Comparison of ENCODE assay signal across 13 cellular contexts in genomic region chr7:5824297-5824610, GRCh38. TPM values are rescaled to one million over a fixed set of nuclear protein-coding genes. Genes with fewer than 3 reads are reported as not detected.
DNase-seq lines count a peak whose midpoint lies in the region; ATAC-seq and TF ChIP-seq lines count a peak whose summit lies in the region.
"Had no signal": no experiment of that assay in that cellular context is flagged by ENCODE, and none has a peak within 500 bp of the region (broad histone marks: within the 10 kb centered on the region; RNA-seq: fewer than 3 reads in every experiment).

No MANE protein-coding gene starts in this region.

- no peak overlapping the region for H3K27ac ChIP-seq in MM.1S (ENCODE audit: low read length)
- H3K27ac ChIP-seq: parathyroid adenoma, testis had no signal

- H3K27me3 Mint-ChIP-seq in T-helper 17 cell (no peaks in the 10 kb centered on the region), mesothelial cell of epicardium (ENCODE audit: low read depth) (no peaks in the 10 kb centered on the region)
- H3K27me3 Mint-ChIP-seq in activated T-cell treated with anti-CD3 and anti-CD28 coated beads, Interleukin-2, amount 50 U/mL, for 4 hours (ENCODE audit: low read depth), result no peaks in the 10 kb centered on the region

- no peaks in the 10 kb centered on the region for H3K9me3 Mint-ChIP-seq in activated T-cell treated with anti-CD3 and anti-CD28 coated beads, Interleukin-2, amount 50 U/mL, for 4 hours
- H3K9me3 Mint-ChIP-seq in mesothelial cell of epicardium, result no peaks in the 10 kb centered on the region

- H3K4me3 Mint-ChIP-seq in T-helper 17 cell (peak overlapping the region; percentile 94), mesothelial cell of epicardium (peak overlapping the region; percentile 85)
- H3K4me3 Mint-ChIP-seq in activated T-cell treated with anti-CD3 and anti-CD28 coated beads, Interleukin-2, amount 50 U/mL, for 4 hours, result peak overlapping the region; percentile 85

- H4K20me1 ChIP-seq in MM.1S (ENCODE audit: insufficient read depth, low read length), result no peaks in the 10 kb centered on the region

- no peaks in the 10 kb centered on the region for H3K27me3 ChIP-seq in MM.1S (replicated peaks; ENCODE audit: insufficient read depth, low read length)
- H3K27me3 ChIP-seq: testis had no signal

- H3K4me1 ChIP-seq in MM.1S (ENCODE audit: low read length), result no peaks in the 10 kb centered on the region

- H3K79me2 ChIP-seq in MM.1S (ENCODE audit: low read length), result no peaks in the 10 kb centered on the region
- H3K79me2 ChIP-seq: parathyroid adenoma had no signal

- H3K9me3 ChIP-seq in T-helper 17 cell (ENCODE audit: control insufficient read depth, low read length, poor library complexity, severe bottlenecking), result no peaks in the 10 kb centered on the region
- H3K9me3 ChIP-seq in MM.1S (replicated peaks; ENCODE audit: insufficient read depth, low read length), result no peaks in the 10 kb centered on the region
- H3K9me3 ChIP-seq: testis had no signal

- no peak overlapping the region for H3K4me2 ChIP-seq in MM.1S (ENCODE audit: low read depth, low read length)

- peaks cover 22% of the 10 kb centered on the region for H3K4me1 Mint-ChIP-seq in T-helper 17 cell
- H3K4me1 Mint-ChIP-seq in activated T-cell treated with anti-CD3 and anti-CD28 coated beads, Interleukin-2, amount 50 U/mL, for 4 hours (ENCODE audit: low read depth), result peaks cover 39% of the 10 kb centered on the region
- peaks cover 9% of the 10 kb centered on the region for H3K4me1 Mint-ChIP-seq in mesothelial cell of epicardium

- no peak overlapping the region for H3K9ac ChIP-seq in MM.1S (ENCODE audit: low read length)
- H3K9ac ChIP-seq: parathyroid adenoma had no signal

- H3K9me2 ChIP-seq in MM.1S (replicated peaks; ENCODE audit: insufficient read depth, low read length), result no peaks in the 10 kb centered on the region

- H3K36me3 Mint-ChIP-seq in T-helper 17 cell (ENCODE audit: low read depth), result no peaks in the 10 kb centered on the region
- no peaks in the 10 kb centered on the region for H3K36me3 Mint-ChIP-seq in activated T-cell treated with anti-CD3 and anti-CD28 coated beads, Interleukin-2, amount 50 U/mL, for 4 hours (ENCODE audit: insufficient read depth)
- no peaks in the 10 kb centered on the region for H3K36me3 Mint-ChIP-seq in mesothelial cell of epicardium

- peak; percentile 43 for ATAC-seq in T-helper 17 cell
- ATAC-seq in activated T-cell treated with anti-CD3 and anti-CD28 coated beads, Interleukin-2, amount 50 U/mL, for 4 hours, result peak; percentile 65
- no peak for ATAC-seq in GM21515 (IDR thresholded peaks at IDR 0.05; ENCODE audit: unreplicated experiment)

- no peak overlapping the region for H2AFZ ChIP-seq in MM.1S (ENCODE audit: low read length)

- no peaks in the 10 kb centered on the region for H3K36me3 ChIP-seq in MM.1S (replicated peaks; ENCODE audit: insufficient read depth, low read length)

- peak overlapping the region; percentile 95 for H3K27ac Mint-ChIP-seq in T-helper 17 cell
- H3K27ac Mint-ChIP-seq in mesothelial cell of epicardium, result no peak overlapping the region

- peaks cover 9% of the 10 kb centered on the region for H3F3A ChIP-seq in MM.1S (ENCODE audit: insufficient read depth, low read length)

- peak in 2 of 3 donors; percentile 30 to 39 for DNase-seq in T-helper 17 cell
- DNase-seq in activated T-cell treated with anti-CD3 and anti-CD28 coated beads, Interleukin-2, amount 50 U/mL, for 4 hours, result peak; percentile 66
- no peak for DNase-seq in mesothelial cell of epicardium (ENCODE audit: low spot score in 2 of 2, unreplicated experiment in 2 of 2)
- peak; percentile 57 for DNase-seq in stimulated activated CD8-positive, alpha-beta memory T cell treated with anti-CD3 and anti-CD28 coated beads, Interleukin-4, amount 100 ng/mL, for 48 hours
- DNase-seq in MM.1S, result no peak
- no peak for DNase-seq in cortex of kidney (lab: John Stamatoyannopoulos, UW)
- DNase-seq in epidermal melanocyte (ENCODE audit: insufficient read length, low spot score), result no peak
- DNase-seq: IMR-90, testis had no signal

- no peak overlapping the region for H3K4me3 ChIP-seq in MM.1S (ENCODE audit: low read length)

- TF ChIP-seq CTCF in mesothelial cell of epicardium (IDR thresholded peaks at IDR 0.05; ENCODE audit: unreplicated experiment), result no peak
- TF ChIP-seq CTCF in MM.1S (IDR thresholded peaks at IDR 0.05; ENCODE audit: low read length), result no peak

RNA-seq across cellular contexts. Expression of gene RNF216, which starts 42.8 kb away (rescaled TPM):
- total RNA-seq in T-helper 17 cell (10 to 100 TPM; 74.1 to 74.7 TPM), mesothelial cell of epicardium (41.9 to 43.5 TPM (median 42.5 TPM) in 3 replicates)
- 10 to 100 TPM; 41.4 to 44.2 (median 43.7) TPM for total RNA-seq in activated T-cell treated with anti-CD3 and anti-CD28 coated beads, Interleukin-2, amount 50 U/mL, for 4 hours

RNA-seq across cellular contexts. Expression of gene OCM, which starts 56.3 kb away (rescaled TPM):
- total RNA-seq in T-helper 17 cell (1 to 10 TPM; 2.8 to 3.6 TPM), mesothelial cell of epicardium (0.45 to 0.49 TPM in 2 of 3 replicates, not detected in the other)
- total RNA-seq in activated T-cell treated with anti-CD3 and anti-CD28 coated beads, Interleukin-2, amount 50 U/mL, for 4 hours, result under 1 TPM in 1 of 3 donors, not detected in 2; 0.34 TPM
- total RNA-seq: dermis microvascular lymphatic vessel endothelial cell, IMR-90, NCI-H460 had no signal

Comparison
In these comparisons a context has a peak if more than half of its experiments do, and no peak if none do; other contexts are left out.
1. DNase-seq: peak in T-helper 17 cell (2 of 3), activated T-cell treated with anti-CD3 and anti-CD28 coated beads, Interleukin-2, amount 50 U/mL, for 4 hours (single experiment) and stimulated activated CD8-positive, alpha-beta memory T cell treated with anti-CD3 and anti-CD28 coated beads, Interleukin-4, amount 100 ng/mL, for 48 hours (single experiment); none in mesothelial cell of epicardium (0 of 2), MM.1S (single experiment), cortex of kidney (single experiment) and epidermal melanocyte (single experiment).
2. Peak in every context shown above with its lines, with median percentiles within 50 percentile points of each other: H3K4me3 Mint-ChIP-seq.